7 cellular contexts compared by ENCODE assay signal in the genomic region with DNA sequence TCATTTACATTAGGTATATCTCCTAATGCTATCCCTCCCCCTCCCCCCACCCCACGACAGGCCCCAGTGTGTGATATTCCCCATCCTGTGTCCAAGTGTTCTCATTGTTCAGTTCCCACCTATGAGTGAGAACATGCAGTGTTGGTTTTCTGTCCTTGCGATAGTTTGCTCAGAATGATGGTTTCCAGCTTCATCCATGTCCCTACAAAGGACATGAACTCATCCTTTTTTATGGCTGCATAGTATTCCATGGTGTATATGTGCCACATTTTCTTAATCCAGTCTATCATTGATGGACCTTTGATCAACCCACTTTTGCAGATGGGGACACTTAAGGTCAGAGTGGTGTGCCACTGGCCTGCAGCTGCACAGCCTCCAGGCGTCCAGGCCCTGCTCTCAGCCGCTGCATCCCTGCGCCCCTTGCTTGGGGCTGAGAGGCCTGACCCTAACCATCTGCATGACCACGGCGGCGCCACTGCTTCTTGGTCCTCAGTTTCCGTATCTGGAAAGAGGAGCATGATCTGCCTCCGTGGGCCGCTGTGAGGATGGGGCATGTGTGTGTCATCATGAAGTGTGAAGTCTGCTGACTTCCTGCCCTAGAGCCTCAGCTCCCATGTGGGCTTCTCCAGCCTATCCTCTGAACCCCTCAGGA. TPM values are rescaled to one million over a fixed set of nuclear protein-coding genes. Genes with fewer than 3 reads are reported as not detected.
DNase-seq lines count a peak whose midpoint lies in the region; ATAC-seq, FAIRE-seq and TF ChIP-seq lines count a peak whose summit lies in the region.
"Not testable (repeated sequence)": the region's sequence is repeated elsewhere in the genome, so short reads cannot be mapped to it uniquely, and the experiment has no call there.

No MANE protein-coding gene starts in this region.

- H3K27me3 ChIP-seq in NT2/D1 (ENCODE audit: insufficient read depth, insufficient read length); HepG2 (ENCODE audit: control insufficient read depth in 1 of 2, insufficient read depth in 2 of 2, low read length in 2 of 2); sigmoid colon; thoracic aorta (replicated peaks; ENCODE audit: insufficient read depth): not testable (repeated sequence)

- not testable (repeated sequence) for H3K79me2 ChIP-seq in HepG2 (ENCODE audit: insufficient read depth, low read length)

- H3K9ac ChIP-seq in NT2/D1 (ENCODE audit: insufficient read length, low read depth), result peak overlapping the region; percentile 24
- 0 out of 2 replicates have a peak overlapping the region, but pooled peaks have one; percentile 59 for H3K9ac ChIP-seq in HepG2 (ENCODE audit: insufficient read depth, low read depth, low read length)

- H2AFZ ChIP-seq in HepG2 (ENCODE audit: low read length), result not testable (repeated sequence)

- H3K9me3 ChIP-seq in NT2/D1 (ENCODE audit: insufficient read depth, low read length); HepG2 (ENCODE audit: low read length); sigmoid colon; thoracic aorta: not testable (repeated sequence)

- FAIRE-seq in HepG2 (lab: Jason Lieb, UNC), result not testable (repeated sequence)

- H3K4me3 Mint-ChIP-seq in dendritic cell treated with granulocyte-macrophage colony-stimulating factor and Interleukin-4, amounts not matched to agents 40 ng/mL and 50 ng/mL, for 4 days, result not testable (repeated sequence)
- H3K4me3 Mint-ChIP-seq in natural killer cell, result peak overlapping the region; percentile 47

- in situ Hi-C loops in HepG2 (cut with HindIII; ENCODE audit: extremely low pct_ligation_motif_present, low pct_unique_long_range_greater_than_20kb), result not testable (repeated sequence)

- H4K20me1 ChIP-seq in HepG2 (ENCODE audit: insufficient read depth, low read length), result not testable (repeated sequence)

- TF ChIP-seq POLR2A in HepG2 (IDR thresholded peaks at IDR 0.05; ENCODE audit: insufficient read depth in 1 of 2, low read depth in 2 of 2, low read length in 2 of 2); sigmoid colon (IDR thresholded peaks at IDR 0.05): not testable (repeated sequence)

- not testable (repeated sequence) for ATAC-seq in Right ventricle myocardium superior (ENCODE audit: poor library complexity); HepG2; thoracic aorta (ENCODE audit: insufficient number of reproducible peaks, low FRiP score, low read depth)
- ATAC-seq in natural killer cell, result peak; percentile 51 to 80 (median 65)

- CTCF ChIA-PET in HepG2 (lab: Yijun Ruan, JAX; ENCODE audit: low intra/inter-chr PET ratio, low total read pairs), result not testable (repeated sequence)

- not testable (repeated sequence) for TF ChIP-seq CTCF in HepG2 (CRISPR knock-in tag; IDR thresholded peaks at IDR 0.05); natural killer cell (IDR thresholded peaks at IDR 0.05); sigmoid colon (IDR thresholded peaks at IDR 0.05); thoracic aorta (IDR thresholded peaks at IDR 0.05)

- peaks cover 10% of the 10 kb centered on the region for H3K36me3 Mint-ChIP-seq in dendritic cell treated with granulocyte-macrophage colony-stimulating factor and Interleukin-4, amounts not matched to agents 40 ng/mL and 50 ng/mL, for 4 days (ENCODE audit: low read depth)
- H3K36me3 Mint-ChIP-seq in natural killer cell, result not testable (repeated sequence)

- not testable (repeated sequence) for H3K4me3 ChIP-seq in NT2/D1 (ENCODE audit: insufficient read length, low read depth); sigmoid colon; thoracic aorta
- peak overlapping the region in 1 of 3 experiments; percentile 69; a peak in 1 of 6 replicates for H3K4me3 ChIP-seq in HepG2 (replicated peaks in 1 of 3; ENCODE audit: insufficient read depth in 1 of 3, low read depth in 2 of 3, low read length in 3 of 3)

- not testable (repeated sequence) for DNase-seq in NT2/D1 (ENCODE audit: low read depth, low spot score); HepG2 (ENCODE audit: low spot score); natural killer cell; sigmoid colon; thoracic aorta (ENCODE audit: low spot score)
- peak; percentile 30 for DNase-seq in Right ventricle myocardium superior

- H3K27me3 Mint-ChIP-seq in dendritic cell treated with granulocyte-macrophage colony-stimulating factor and Interleukin-4, amounts not matched to agents 40 ng/mL and 50 ng/mL, for 4 days, result peaks cover 13% of the 10 kb centered on the region
- H3K27me3 Mint-ChIP-seq in natural killer cell (ENCODE audit: low read depth in 2 of 2), result peaks cover 0 to 12% of the 10 kb centered on the region in 2 donors

- H3K4me1 ChIP-seq in NT2/D1 (ENCODE audit: insufficient read depth, insufficient read length) (peaks cover 27% of the 10 kb centered on the region), HepG2 (ENCODE audit: insufficient read depth, low read length) (peaks cover 83% of the 10 kb centered on the region), sigmoid colon (peaks cover 0 to 36% (median 24%) of the 10 kb centered on the region in 4 donors), thoracic aorta (ENCODE audit: control insufficient read depth in 1 of 2, low read depth in 2 of 2) (peaks cover 58 to 64% of the 10 kb centered on the region in 2 donors)

- peak overlapping the region; percentile 80 for H3K4me2 ChIP-seq in HepG2 (ENCODE audit: low read depth, low read length)

- TF ChIP-seq EP300 in HepG2 (IDR thresholded peaks at IDR 0.05; ENCODE audit: low read depth in 2 of 2, low read length in 2 of 2); HepG2 (CRISPR knock-in tag; IDR thresholded peaks at IDR 0.05; ENCODE audit: borderline replicate concordance); sigmoid colon (IDR thresholded peaks at IDR 0.05): not testable (repeated sequence)

- H3K36me3 ChIP-seq in NT2/D1 (ENCODE audit: insufficient read depth, insufficient read length, low read length); HepG2 (replicated peaks in 1 of 2; ENCODE audit: control insufficient read depth in 1 of 2, insufficient read depth in 2 of 2, low read length in 2 of 2); sigmoid colon; thoracic aorta: not testable (repeated sequence)

- BruUV-seq in HepG2 (replicated peaks; lab: Mats Ljungman, UMichigan), result not testable (repeated sequence)

- H3K4me1 Mint-ChIP-seq in dendritic cell treated with granulocyte-macrophage colony-stimulating factor and Interleukin-4, amounts not matched to agents 40 ng/mL and 50 ng/mL, for 4 days (ENCODE audit: low read depth), result peaks cover 69% of the 10 kb centered on the region
- H3K4me1 Mint-ChIP-seq in natural killer cell, result peaks cover 44 to 52% of the 10 kb centered on the region in 2 donors

- 88% methylated on average over 7 of the region's 11 CpGs for WGBS in HepG2 (ENCODE audit: low lambda C conversion rate)
- 92 to 93% methylated on average over 11 of the region's 11 CpGs for WGBS in sigmoid colon, 2 donors

- peak overlapping the region; percentile 82 for H3K27ac Mint-ChIP-seq in dendritic cell treated with granulocyte-macrophage colony-stimulating factor and Interleukin-4, amounts not matched to agents 40 ng/mL and 50 ng/mL, for 4 days
- peak overlapping the region in 1 of 2 donors; percentile 83 for H3K27ac Mint-ChIP-seq in natural killer cell

- POLR2A ChIA-PET in HepG2 (lab: Yijun Ruan, JAX), result not testable (repeated sequence)

- not testable (repeated sequence) for H3K27ac ChIP-seq in HepG2 (ENCODE audit: extremely low read length, insufficient read depth, low read length)
- peak overlapping the region; percentile 47 to 57 (median 50) for H3K27ac ChIP-seq in sigmoid colon
- H3K27ac ChIP-seq in thoracic aorta, result peak overlapping the region; percentile 67 to 70

- TF ChIP-seq RAD21 in HepG2 (CRISPR knock-in tag; IDR thresholded peaks at IDR 0.05), result not testable (repeated sequence)

- intact Hi-C loops in dendritic cell treated with granulocyte-macrophage colony-stimulating factor and Interleukin-4, amounts not matched to agents 40 ng/mL and 50 ng/mL, for 4 days (cut with micrococcal nuclease); Right ventricle myocardium superior (cut with DNase I); HepG2 (cut with micrococcal nuclease; ENCODE audit: unreplicated experiment); sigmoid colon (cut with DNase I): not testable (repeated sequence)
- intact Hi-C loops in natural killer cell (cut with micrococcal nuclease), result loop anchor here (5.0 kb wide), 1 partner anchor 34 kb away; no protein-coding TSS in a partner anchor

- H3K9me3 Mint-ChIP-seq in dendritic cell treated with granulocyte-macrophage colony-stimulating factor and Interleukin-4, amounts not matched to agents 40 ng/mL and 50 ng/mL, for 4 days; natural killer cell: not testable (repeated sequence)

RNA-seq across cellular contexts. Expression of a gene that starts 4.4 kb away (rescaled TPM):
- total RNA-seq in Right ventricle myocardium superior, result 53.1 TPM
- 15.9 and 25.3 TPM in 2 replicates for total RNA-seq in HepG2 (2016; rRNA removed; fragmentation: Illumina TruSeq; extraction: Trizol)
- total RNA-seq in HepG2 (2016; cell fraction: cytosol; rRNA removed; fragmentation: Illumina TruSeq; extraction: Trizol; ENCODE audit: low read depth), result 6.6 and 10.2 TPM in 2 replicates
- 17.4 and 18.7 TPM in 2 replicates for total RNA-seq in HepG2 (2016; cell fraction: insoluble cytoplasmic fraction; rRNA removed; fragmentation: Illumina TruSeq; extraction: Trizol)
- total RNA-seq in HepG2 (2016; cell fraction: membrane; rRNA removed; fragmentation: Illumina TruSeq; extraction: Trizol), result 20.1 and 23.5 TPM in 2 replicates
- 31.2 and 42.9 TPM in 2 replicates for total RNA-seq in HepG2 (2016; cell fraction: nucleus; rRNA removed; fragmentation: Illumina TruSeq; extraction: Trizol)
- polyA plus RNA-seq in HepG2 (2011; rRNA removed), result 42.0 and 51.9 TPM in 2 replicates
- 32.8 and 38.1 TPM in 2 replicates for polyA plus RNA-seq in HepG2 (2011; cell fraction: cytosol; rRNA removed)
- polyA plus RNA-seq in HepG2 (2011; cell fraction: nucleus; rRNA removed), result 227 and 266 TPM in 2 replicates
- polyA plus RNA-seq in HepG2 (2012), result 48.7 and 95.9 TPM in 2 replicates
- polyA plus RNA-seq in HepG2 (2016; cell fraction: cytosol; fragmentation: Illumina TruSeq; extraction: Trizol; ENCODE audit: low read depth), result 4.4 and 4.6 TPM in 2 replicates
- 20.5 and 26.7 TPM in 2 replicates for polyA plus RNA-seq in HepG2 (2016; cell fraction: insoluble cytoplasmic fraction; fragmentation: Illumina TruSeq; extraction: Trizol; ENCODE audit: low read depth)
- 14.3 and 14.5 TPM in 2 replicates for polyA plus RNA-seq in HepG2 (2016; cell fraction: membrane; fragmentation: Illumina TruSeq; extraction: Trizol; ENCODE audit: low read depth)
- 87.9 and 89.2 TPM in 2 replicates for polyA plus RNA-seq in HepG2 (2016; cell fraction: nucleus; fragmentation: Illumina TruSeq; extraction: Trizol; ENCODE audit: insufficient read depth, low read depth)
- polyA minus RNA-seq in HepG2 (2011; rRNA and poly(A)+ RNA removed; ENCODE audit: low replicate concordance), result 25.6 and 59.9 TPM in 2 replicates
- polyA minus RNA-seq in HepG2 (2011; cell fraction: cytosol; rRNA and poly(A)+ RNA removed), result 30.9 and 54.1 TPM in 2 replicates
- polyA minus RNA-seq in HepG2 (2011; cell fraction: nucleus; rRNA and poly(A)+ RNA removed), result 61.7 and 71.7 TPM in 2 replicates
- 100 to 1,000 TPM; 135 to 214 (median 189) TPM for total RNA-seq in natural killer cell
- 10 to 100 TPM; 36.9 to 77.0 (median 61.8) TPM for total RNA-seq in sigmoid colon
- 10 to 100 TPM in 2 of 3 donors, 1 to 10 TPM in 1; 9.6 to 42.0 (median 15.7) TPM for polyA plus RNA-seq in sigmoid colon
- total RNA-seq in thoracic aorta, result 100 to 1,000 TPM; 207 to 246 TPM
